28 cellular contexts compared by ENCODE assay signal in genomic region chr5:140318778-140319177, GRCh38. TPM values are rescaled to one million over a fixed set of nuclear protein-coding genes. Genes with fewer than 3 reads are reported as not detected.
"Had no signal": no experiment of that assay in that cellular context is flagged by ENCODE, and none has a peak within 500 bp of the region (broad histone marks: within the 10 kb centered on the region; RNA-seq: fewer than 3 reads in every experiment).

No MANE protein-coding gene starts in this region.

- ATAC-seq: activated CD4-positive, alpha-beta T cell treated with anti-CD3 and anti-CD28 coated beads for 36 hours; activated naive CD4-positive, alpha-beta T cell treated with anti-CD3 and anti-CD28 coated beads, Interleukin-2, amount 50 U/mL, for 72 hours; foreskin keratinocyte; left lobe of liver; right cardiac atrium; stimulated activated effector memory CD8-positive, alpha-beta T cell treated with anti-CD3 and anti-CD28 coated beads, Interleukin-12 subunit alpha, Interleukin-12 subunit beta, amount 100 ng/mL, for 72 hours; upper lobe of right lung; WTC11 had no signal

- H3K36me3 ChIP-seq: adrenal gland, prostate gland, upper lobe of right lung had no signal

- DNase-seq: activated CD4-positive, alpha-beta T cell treated with anti-CD3 and anti-CD28 coated beads for 36 hours; activated CD4-positive, alpha-beta T cell treated with anti-CD3 and anti-CD28 coated beads, Interleukin-2, amount 50 U/mL, for 48 hours; activated gamma-delta T cell treated with Interleukin-2 at 50 U/mL for 16 hours; activated T-cell treated with anti-CD3 and anti-CD28 coated beads for 4 hours; adrenal gland; dermis blood vessel endothelial cell; effector memory CD4-positive, alpha-beta T cell; foreskin keratinocyte; midbrain; right cardiac atrium; stimulated activated CD4-positive, alpha-beta T cell treated with anti-CD3 and anti-CD28 coated beads, Interleukin-15, amount 100 ng/mL, for 24 hours; stimulated activated CD4-positive, alpha-beta T cell treated with anti-CD3 and anti-CD28 coated beads, Interleukin-4, amount 100 ng/mL, for 1 hour; testis; upper lobe of right lung had no signal

- H3K27ac ChIP-seq: foreskin keratinocyte, prostate gland, skin epidermis, testis, upper lobe of right lung had no signal

- FAIRE-seq: bronchial epithelial cell, keratinocyte, TTC549 had no signal

- H3K4me3 ChIP-seq: adrenal gland, lung, prostate gland, skin epidermis, testis, upper lobe of right lung had no signal

- H3K9me3 ChIP-seq: adrenal gland, prostate gland, testis, upper lobe of right lung had no signal

- H3K27me3 ChIP-seq: adrenal gland, foreskin keratinocyte, testis, upper lobe of right lung had no signal

RNA-seq across cellular contexts. Expression of gene SLC4A9, which starts 41.2 kb away (rescaled TPM):
- total RNA-seq: activated T-helper 1 cell treated with anti-CD3 and anti-CD28 coated beads, Interleukin-12 subunit alpha, Interleukin-12 subunit beta, Interleukin-2, Interleukin-4 antibody, amounts not matched to agents 30 ng/mL and 10 ng/mL and 1 ng/mL, durations not matched to agents 14 hours and 24 hours and 36 hours; adrenal gland; bronchial epithelial cell; dermis blood vessel endothelial cell; fibroblast of lung; myocyte; osteoblast; prostate gland had no signal
